ENCODE assay signal across 21 cellular contexts in the genomic region with DNA sequence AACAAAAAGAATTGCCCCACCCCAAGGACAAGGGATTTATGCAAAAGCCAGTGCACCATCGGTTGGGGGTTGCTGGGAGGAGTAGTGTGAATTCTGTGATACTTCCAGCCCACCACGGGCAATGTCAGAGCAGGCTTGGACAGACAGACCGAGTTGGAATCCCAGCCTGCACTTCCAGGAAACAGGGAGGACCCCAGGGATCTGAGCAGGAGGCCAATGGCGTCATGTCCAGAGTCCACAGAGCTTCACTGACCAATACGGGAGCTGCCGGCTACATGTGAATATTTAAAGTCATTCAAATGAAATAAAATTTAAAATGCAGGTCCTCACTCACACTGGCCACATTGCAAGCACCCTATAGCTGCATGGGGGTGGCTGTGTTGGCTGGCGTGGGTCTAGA. TPM values are rescaled to one million over a fixed set of nuclear protein-coding genes. Genes with fewer than 3 reads are reported as not detected.
DNase-seq lines count a peak whose midpoint lies in the region; ATAC-seq and TF ChIP-seq lines count a peak whose summit lies in the region.
"Had no signal": no experiment of that assay in that cellular context is flagged by ENCODE, and none has a peak within 500 bp of the region (broad histone marks: within the 10 kb centered on the region; RNA-seq: fewer than 3 reads in every experiment).

No MANE protein-coding gene starts in this region.

- no peaks in the 10 kb centered on the region for H3K27me3 ChIP-seq in right cardiac atrium (ENCODE audit: control insufficient read depth, insufficient read depth)
- H3K27me3 ChIP-seq: BLaER1 treated with 17β-estradiol and CSF1 and Interleukin-3, amounts not matched to agents 10 nM and 100 nM had no signal

- intact Hi-C loops in Right ventricle myocardium superior (cut with DNase I) (no loop called here), cardiac septum (cut with DNase I) (no loop called here), right cardiac atrium (cut with DNase I) (no loop called here)

- peaks cover 8% of the 10 kb centered on the region for H3K9me3 Mint-ChIP-seq in glutamatergic neuron (ENCODE audit: unreplicated experiment)
- peaks cover 7% of the 10 kb centered on the region for H3K9me3 Mint-ChIP-seq in progenitor cell of endocrine pancreas (ENCODE audit: low read depth)
- H3K9me3 Mint-ChIP-seq: CD8-positive, alpha-beta T cell had no signal

- H3K27ac Mint-ChIP-seq in glutamatergic neuron (ENCODE audit: unreplicated experiment) (no peak overlapping the region), progenitor cell of endocrine pancreas (peak overlapping the region; percentile 57)
- H3K27ac Mint-ChIP-seq: CD8-positive, alpha-beta T cell; H9; IgD-negative memory B cell had no signal

- H3K36me3 Mint-ChIP-seq in glutamatergic neuron (ENCODE audit: unreplicated experiment) = peaks cover 10% of the 10 kb centered on the region
- no peaks in the 10 kb centered on the region for H3K36me3 Mint-ChIP-seq in progenitor cell of endocrine pancreas (ENCODE audit: insufficient read depth)
- H3K36me3 Mint-ChIP-seq: CD8-positive, alpha-beta T cell; IgD-negative memory B cell had no signal

- WGBS in right cardiac atrium = 43% methylated on average over 7 of the region's 7 CpGs

- no peak overlapping the region for H3K27ac ChIP-seq in right cardiac atrium (ENCODE audit: low read length)

- H3K4me1 Mint-ChIP-seq in glutamatergic neuron (ENCODE audit: low read depth, unreplicated experiment) (peaks cover 15% of the 10 kb centered on the region), progenitor cell of endocrine pancreas (ENCODE audit: low read depth) (peaks cover 29% of the 10 kb centered on the region)
- H3K4me1 Mint-ChIP-seq: IgD-negative memory B cell had no signal

- ATAC-seq in Right ventricle myocardium superior (ENCODE audit: poor library complexity) (peak; percentile 89), right cardiac atrium (peak; percentile 77 to 82), HG03097 (IDR thresholded peaks at IDR 0.05; ENCODE audit: low FRiP score, unreplicated experiment) (no peak), HG02623 (IDR thresholded peaks at IDR 0.05; ENCODE audit: unreplicated experiment) (no peak), HG03432 (IDR thresholded peaks at IDR 0.05; ENCODE audit: unreplicated experiment) (no peak)
- ATAC-seq: CD8-positive, alpha-beta T cell; GM12878 had no signal

- H3K4me1 ChIP-seq in right cardiac atrium (ENCODE audit: control insufficient read depth, insufficient read depth, low read length) = no peaks in the 10 kb centered on the region

- H3K4me3 Mint-ChIP-seq in glutamatergic neuron (ENCODE audit: unreplicated experiment) = peak overlapping the region; percentile 50
- no peak overlapping the region for H3K4me3 Mint-ChIP-seq in progenitor cell of endocrine pancreas (ENCODE audit: low read depth)
- H3K4me3 Mint-ChIP-seq: CD8-positive, alpha-beta T cell; H9; IgD-negative memory B cell had no signal

- H3K9me3 ChIP-seq in right cardiac atrium (ENCODE audit: control insufficient read depth, low read length) = no peaks in the 10 kb centered on the region

- H3K27me3 Mint-ChIP-seq in glutamatergic neuron (ENCODE audit: unreplicated experiment) = peaks cover 15% of the 10 kb centered on the region
- H3K27me3 Mint-ChIP-seq in progenitor cell of endocrine pancreas = peaks cover 9% of the 10 kb centered on the region

- peak; percentile 50 for DNase-seq in Right ventricle myocardium superior
- no peak for DNase-seq in cardiac septum (ENCODE audit: low spot score)
- no peak for DNase-seq in glutamatergic neuron
- peak in 2 of 3 donors; percentile 41 to 64 for DNase-seq in right cardiac atrium
- DNase-seq in progenitor cell of endocrine pancreas (ENCODE audit: low spot score, unreplicated experiment) = no peak
- DNase-seq: 8988T; CD8-positive, alpha-beta T cell; DMS53; DND-41; EL; H9 had no signal

- no peak overlapping the region for H3K4me3 ChIP-seq in right cardiac atrium (ENCODE audit: low read length)
- H3K4me3 ChIP-seq: BLaER1 treated with 17β-estradiol and CSF1 and Interleukin-3, amounts not matched to agents 10 nM and 100 nM; GM12878 had no signal

- TF ChIP-seq CTCF in glutamatergic neuron (IDR thresholded peaks at IDR 0.05; ENCODE audit: partially characterized antibody, unreplicated experiment) (no peak), progenitor cell of endocrine pancreas (IDR thresholded peaks at IDR 0.05; ENCODE audit: unreplicated experiment) (no peak)

RNA-seq across cellular contexts. Expression of a gene that starts 10.9 kb away (rescaled TPM):
- not detected for total RNA-seq in Right ventricle myocardium superior
- not detected for total RNA-seq in cardiac septum
- not detected for total RNA-seq in glutamatergic neuron (ENCODE audit: unreplicated experiment)
- not detected for total RNA-seq in right cardiac atrium
- polyA plus RNA-seq in right cardiac atrium = not detected
- total RNA-seq in progenitor cell of endocrine pancreas = not detected in 2 replicates
- total RNA-seq: A673; CD8-positive, alpha-beta T cell; G401; GM12878; H1; H9 had no signal
- polyA plus RNA-seq: AG04450, GM12878, H1, IgD-negative memory B cell had no signal

Comparison
In these comparisons a context has a peak if more than half of its experiments do, and no peak if none do; other contexts are left out.
1. DNase-seq: peak in Right ventricle myocardium superior (single experiment) and right cardiac atrium (2 of 3); none in cardiac septum (single experiment), glutamatergic neuron (single experiment) and progenitor cell of endocrine pancreas (single experiment).
2. ATAC-seq: peak in Right ventricle myocardium superior (single experiment) and right cardiac atrium (2 of 2); none in HG03097 (single experiment), HG02623 (single experiment) and HG03432 (single experiment).